ENCODE assay signal across 1 cellular context in the genomic region with DNA sequence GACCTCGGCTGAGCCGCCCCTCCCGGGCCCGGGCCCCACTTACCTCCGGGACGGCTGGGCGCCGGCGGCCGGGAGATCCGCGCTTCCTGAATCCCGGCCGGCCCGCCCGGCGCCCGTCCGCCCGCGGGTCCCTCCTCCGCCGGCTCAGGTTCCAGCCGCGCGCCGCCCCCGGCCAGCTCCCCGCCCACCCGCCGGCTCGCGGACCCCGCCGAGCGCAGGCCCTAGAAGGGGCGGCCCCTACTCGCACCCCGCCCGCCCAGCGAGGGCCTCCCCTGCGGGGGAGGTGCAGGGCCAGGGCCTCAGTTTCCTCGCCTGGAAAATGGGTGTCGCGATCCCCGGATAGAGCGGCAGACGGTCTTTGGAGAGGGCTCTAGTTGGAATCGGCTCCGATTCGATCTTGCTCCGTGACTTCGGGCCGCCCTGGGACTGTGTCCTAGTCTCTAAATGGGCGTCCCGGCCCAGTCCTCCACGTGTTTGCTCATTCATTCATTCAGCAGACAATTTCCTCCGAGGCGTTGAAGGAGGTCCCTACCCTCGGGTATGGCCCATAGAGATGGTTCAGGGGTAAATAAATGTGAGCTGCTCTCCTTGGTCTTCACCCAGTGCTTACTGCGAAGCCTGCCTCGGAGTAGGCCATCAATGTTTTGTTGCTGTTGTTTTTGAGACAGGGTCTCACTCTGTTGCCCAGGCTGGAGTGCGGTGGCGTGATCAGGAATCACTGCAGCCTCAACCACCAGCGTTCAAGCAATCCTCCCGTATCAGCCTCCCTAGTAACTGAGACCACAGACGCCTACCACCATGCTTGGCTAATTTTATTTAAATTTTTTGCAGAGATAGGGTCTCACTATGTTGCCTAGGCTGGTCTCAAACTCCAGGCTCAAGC.
TF ChIP-seq lines count a peak whose summit lies in the region.

A gene (minus strand): TSS at position 92 of the 883 bp plus-strand sequence. CDS start 18,602 bp downstream, outside the sequence.

TF ChIP-seq in WTC11, 78 proteins besides CTCF, POLR2A, EP300 and RAD21 (continued from another document):
- TF ChIP-seq, protein P1, sequence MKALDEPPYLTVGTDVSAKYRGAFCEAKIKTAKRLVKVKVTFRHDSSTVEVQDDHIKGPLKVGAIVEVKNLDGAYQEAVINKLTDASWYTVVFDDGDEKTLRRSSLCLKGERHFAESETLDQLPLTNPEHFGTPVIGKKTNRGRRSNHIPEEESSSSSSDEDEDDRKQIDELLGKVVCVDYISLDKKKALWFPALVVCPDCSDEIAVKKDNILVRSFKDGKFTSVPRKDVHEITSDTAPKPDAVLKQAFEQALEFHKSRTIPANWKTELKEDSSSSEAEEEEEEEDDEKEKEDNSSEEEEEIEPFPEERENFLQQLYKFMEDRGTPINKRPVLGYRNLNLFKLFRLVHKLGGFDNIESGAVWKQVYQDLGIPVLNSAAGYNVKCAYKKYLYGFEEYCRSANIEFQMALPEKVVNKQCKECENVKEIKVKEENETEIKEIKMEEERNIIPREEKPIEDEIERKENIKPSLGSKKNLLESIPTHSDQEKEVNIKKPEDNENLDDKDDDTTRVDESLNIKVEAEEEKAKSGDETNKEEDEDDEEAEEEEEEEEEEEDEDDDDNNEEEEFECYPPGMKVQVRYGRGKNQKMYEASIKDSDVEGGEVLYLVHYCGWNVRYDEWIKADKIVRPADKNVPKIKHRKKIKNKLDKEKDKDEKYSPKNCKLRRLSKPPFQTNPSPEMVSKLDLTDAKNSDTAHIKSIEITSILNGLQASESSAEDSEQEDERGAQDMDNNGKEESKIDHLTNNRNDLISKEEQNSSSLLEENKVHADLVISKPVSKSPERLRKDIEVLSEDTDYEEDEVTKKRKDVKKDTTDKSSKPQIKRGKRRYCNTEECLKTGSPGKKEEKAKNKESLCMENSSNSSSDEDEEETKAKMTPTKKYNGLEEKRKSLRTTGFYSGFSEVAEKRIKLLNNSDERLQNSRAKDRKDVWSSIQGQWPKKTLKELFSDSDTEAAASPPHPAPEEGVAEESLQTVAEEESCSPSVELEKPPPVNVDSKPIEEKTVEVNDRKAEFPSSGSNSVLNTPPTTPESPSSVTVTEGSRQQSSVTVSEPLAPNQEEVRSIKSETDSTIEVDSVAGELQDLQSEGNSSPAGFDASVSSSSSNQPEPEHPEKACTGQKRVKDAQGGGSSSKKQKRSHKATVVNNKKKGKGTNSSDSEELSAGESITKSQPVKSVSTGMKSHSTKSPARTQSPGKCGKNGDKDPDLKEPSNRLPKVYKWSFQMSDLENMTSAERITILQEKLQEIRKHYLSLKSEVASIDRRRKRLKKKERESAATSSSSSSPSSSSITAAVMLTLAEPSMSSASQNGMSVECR (CRISPR knock-in tag; IDR thresholded peaks at IDR 0.05; ENCODE audit: borderline replicate concordance): no peak
- TF ChIP-seq, protein P2, sequence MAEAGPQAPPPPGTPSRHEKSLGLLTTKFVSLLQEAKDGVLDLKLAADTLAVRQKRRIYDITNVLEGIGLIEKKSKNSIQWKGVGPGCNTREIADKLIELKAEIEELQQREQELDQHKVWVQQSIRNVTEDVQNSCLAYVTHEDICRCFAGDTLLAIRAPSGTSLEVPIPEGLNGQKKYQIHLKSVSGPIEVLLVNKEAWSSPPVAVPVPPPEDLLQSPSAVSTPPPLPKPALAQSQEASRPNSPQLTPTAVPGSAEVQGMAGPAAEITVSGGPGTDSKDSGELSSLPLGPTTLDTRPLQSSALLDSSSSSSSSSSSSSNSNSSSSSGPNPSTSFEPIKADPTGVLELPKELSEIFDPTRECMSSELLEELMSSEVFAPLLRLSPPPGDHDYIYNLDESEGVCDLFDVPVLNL (CRISPR knock-in tag; IDR thresholded peaks at IDR 0.05; ENCODE audit: borderline replicate concordance, low read depth): no peak
